ENCODE assay signal across 7 cellular contexts in genomic region chr20:49168864-49169263, GRCh38. TPM values are rescaled to one million over a fixed set of nuclear protein-coding genes. Genes with fewer than 3 reads are reported as not detected.
DNase-seq lines count a peak whose midpoint lies in the region; ATAC-seq, FAIRE-seq and TF ChIP-seq lines count a peak whose summit lies in the region.
"Not testable (repeated sequence)": the region's sequence is repeated elsewhere in the genome, so short reads cannot be mapped to it uniquely, and the experiment has no call there.

No MANE protein-coding gene starts in this region.

- not testable (repeated sequence) for H3K9ac ChIP-seq in BLaER1 treated with 17β-estradiol and CSF1 and Interleukin-3, amounts not matched to agents 10 nM and 100 nM; HepG2 (ENCODE audit: insufficient read depth, low read depth, low read length)

- H3K27ac ChIP-seq in BLaER1 treated with 17β-estradiol and CSF1 and Interleukin-3, amounts not matched to agents 10 nM and 100 nM; HepG2 (ENCODE audit: extremely low read length, insufficient read depth, low read length): not testable (repeated sequence)

- peaks cover 71 to 100% (median 96%) of the 10 kb centered on the region in 11 experiments for H4K20me1 ChIP-seq in BLaER1 treated with 17β-estradiol and CSF1 and Interleukin-3, amounts not matched to agents 10 nM and 100 nM
- H4K20me1 ChIP-seq in HepG2 (ENCODE audit: insufficient read depth, low read length) = peaks cover 74% of the 10 kb centered on the region

- peak; percentile 48 for FAIRE-seq in GM18507 (lab: Jason Lieb, UNC)
- not testable (repeated sequence) for FAIRE-seq in HepG2 (lab: Jason Lieb, UNC)

- not testable (repeated sequence) for H3K27me3 Mint-ChIP-seq in T-helper 17 cell; activated CD8-positive, alpha-beta T cell treated with anti-CD3 and anti-CD28 coated beads for 36 hours; activated naive CD8-positive, alpha-beta T cell; stimulated activated naive CD8-positive, alpha-beta T cell treated with anti-CD3 and anti-CD28 coated beads, Interleukin-15, Interleukin-2, amounts not matched to agents 100 ng/mL and 50 ng/mL, for 24 hours

- in situ Hi-C loops in HepG2 (cut with HindIII; ENCODE audit: extremely low pct_ligation_motif_present, low pct_unique_long_range_greater_than_20kb) = not testable (repeated sequence)

- H3K9me3 Mint-ChIP-seq in activated CD8-positive, alpha-beta T cell treated with anti-CD3 and anti-CD28 coated beads for 36 hours; activated naive CD8-positive, alpha-beta T cell (ENCODE audit: low read depth); stimulated activated naive CD8-positive, alpha-beta T cell treated with anti-CD3 and anti-CD28 coated beads, Interleukin-15, Interleukin-2, amounts not matched to agents 100 ng/mL and 50 ng/mL, for 24 hours: not testable (repeated sequence)

- peaks cover 63 to 88% (median 72%) of the 10 kb centered on the region in 11 experiments for H3K36me3 ChIP-seq in BLaER1 treated with 17β-estradiol and CSF1 and Interleukin-3, amounts not matched to agents 10 nM and 100 nM
- peaks cover 20 to 57% of the 10 kb centered on the region in 2 experiments for H3K36me3 ChIP-seq in HepG2 (replicated peaks in 1 of 2; ENCODE audit: control insufficient read depth in 1 of 2, insufficient read depth in 2 of 2, low read length in 2 of 2)

- BruUV-seq in HepG2 (replicated peaks; lab: Mats Ljungman, UMichigan) = not testable (repeated sequence)

- not testable (repeated sequence) for TF ChIP-seq RAD21 in HepG2 (CRISPR knock-in tag; IDR thresholded peaks at IDR 0.05)

- not testable (repeated sequence) for TF ChIP-seq POLR2A in HepG2 (IDR thresholded peaks at IDR 0.05; ENCODE audit: insufficient read depth in 1 of 2, low read depth in 2 of 2, low read length in 2 of 2)

- H3K36me3 Mint-ChIP-seq in T-helper 17 cell (ENCODE audit: low read depth); activated naive CD8-positive, alpha-beta T cell: not testable (repeated sequence)
- H3K36me3 Mint-ChIP-seq in activated CD8-positive, alpha-beta T cell treated with anti-CD3 and anti-CD28 coated beads for 36 hours (ENCODE audit: low read depth) = peaks cover 36% of the 10 kb centered on the region
- peaks cover 51% of the 10 kb centered on the region for H3K36me3 Mint-ChIP-seq in stimulated activated naive CD8-positive, alpha-beta T cell treated with anti-CD3 and anti-CD28 coated beads, Interleukin-15, Interleukin-2, amounts not matched to agents 100 ng/mL and 50 ng/mL, for 24 hours (ENCODE audit: low read depth)

- peak overlapping the region; percentile 3 to 62 (median 41); a peak in 18 of 22 replicates for H3K4me2 ChIP-seq in BLaER1 treated with 17β-estradiol and CSF1 and Interleukin-3, amounts not matched to agents 10 nM and 100 nM
- not testable (repeated sequence) for H3K4me2 ChIP-seq in HepG2 (ENCODE audit: low read depth, low read length)

- not testable (repeated sequence) for H3K9me3 ChIP-seq in BLaER1 treated with 17β-estradiol and CSF1 and Interleukin-3, amounts not matched to agents 10 nM and 100 nM (replicated peaks in 1 of 11); T-helper 17 cell (ENCODE audit: control insufficient read depth, low read length, poor library complexity, severe bottlenecking); HepG2 (ENCODE audit: low read length)

- intact Hi-C loops in activated CD8-positive, alpha-beta T cell treated with anti-CD3 and anti-CD28 coated beads for 36 hours (cut with micrococcal nuclease); HepG2 (cut with micrococcal nuclease; ENCODE audit: unreplicated experiment): not testable (repeated sequence)

- not testable (repeated sequence) for DNase-seq in GM18507 (ENCODE audit: extremely low spot score, insufficient read length, low read depth); T-helper 17 cell; activated CD8-positive, alpha-beta T cell treated with anti-CD3 and anti-CD28 coated beads for 36 hours; HepG2 (ENCODE audit: low spot score)

- not testable (repeated sequence) for H2AFZ ChIP-seq in HepG2 (ENCODE audit: low read length)

- POLR2A ChIA-PET in activated CD8-positive, alpha-beta T cell treated with anti-CD3 and anti-CD28 coated beads for 36 hours (lab: Charles Lee) = interaction anchor here (0.7 to 1.0 kb wide), 2 partner anchors 9 to 20 kb away, joined by 3 read pairs; no protein-coding TSS in a partner anchor
- POLR2A ChIA-PET in HepG2 (lab: Yijun Ruan, JAX) = interaction anchor here (0.6 to 1.7 kb wide), 4 partner anchors 10 to 19 kb away, joined by 3 to 6 read pairs (median 4); partner anchors contain the start of gene STAU1

- peaks cover 97% of the 10 kb centered on the region for H3K79me2 ChIP-seq in HepG2 (ENCODE audit: insufficient read depth, low read length)

- not testable (repeated sequence) for H3K27me3 ChIP-seq in BLaER1 treated with 17β-estradiol and CSF1 and Interleukin-3, amounts not matched to agents 10 nM and 100 nM; HepG2 (ENCODE audit: control insufficient read depth in 1 of 2, insufficient read depth in 2 of 2, low read length in 2 of 2)

- 95% methylated on average over 10 of the region's 10 CpGs for whole genome bisulfite sequencing in HepG2 (ENCODE audit: low lambda C conversion rate)

- not testable (repeated sequence) for TF ChIP-seq CTCF in activated CD8-positive, alpha-beta T cell treated with anti-CD3 and anti-CD28 coated beads for 36 hours (IDR thresholded peaks at IDR 0.05); HepG2 (CRISPR knock-in tag; IDR thresholded peaks at IDR 0.05)

- ATAC-seq in T-helper 17 cell; activated CD8-positive, alpha-beta T cell treated with anti-CD3 and anti-CD28 coated beads for 36 hours; HepG2: not testable (repeated sequence)

- H3K4me1 ChIP-seq in BLaER1 treated with 17β-estradiol and CSF1 and Interleukin-3, amounts not matched to agents 10 nM and 100 nM = peaks cover 23 to 36% (median 34%) of the 10 kb centered on the region in 10 experiments
- peaks cover 57% of the 10 kb centered on the region for H3K4me1 ChIP-seq in HepG2 (ENCODE audit: insufficient read depth, low read length)

- TF ChIP-seq EP300 in HepG2 (IDR thresholded peaks at IDR 0.05; ENCODE audit: low read depth in 2 of 2, low read length in 2 of 2); HepG2 (CRISPR knock-in tag; IDR thresholded peaks at IDR 0.05; ENCODE audit: borderline replicate concordance): not testable (repeated sequence)

- H3K27ac Mint-ChIP-seq in T-helper 17 cell = peak overlapping the region; percentile 89
- peak overlapping the region; percentile 23 for H3K27ac Mint-ChIP-seq in activated CD8-positive, alpha-beta T cell treated with anti-CD3 and anti-CD28 coated beads for 36 hours
- peak overlapping the region; percentile 50 for H3K27ac Mint-ChIP-seq in activated naive CD8-positive, alpha-beta T cell
- peak overlapping the region; percentile 40 for H3K27ac Mint-ChIP-seq in stimulated activated naive CD8-positive, alpha-beta T cell treated with anti-CD3 and anti-CD28 coated beads, Interleukin-15, Interleukin-2, amounts not matched to agents 100 ng/mL and 50 ng/mL, for 24 hours

- H3K4me1 Mint-ChIP-seq in T-helper 17 cell = peaks cover 42% of the 10 kb centered on the region
- peaks cover 67% of the 10 kb centered on the region for H3K4me1 Mint-ChIP-seq in activated CD8-positive, alpha-beta T cell treated with anti-CD3 and anti-CD28 coated beads for 36 hours (ENCODE audit: low read depth)
- H3K4me1 Mint-ChIP-seq in activated naive CD8-positive, alpha-beta T cell (ENCODE audit: low read depth) = peaks cover 71% of the 10 kb centered on the region
- peaks cover 64% of the 10 kb centered on the region for H3K4me1 Mint-ChIP-seq in stimulated activated naive CD8-positive, alpha-beta T cell treated with anti-CD3 and anti-CD28 coated beads, Interleukin-15, Interleukin-2, amounts not matched to agents 100 ng/mL and 50 ng/mL, for 24 hours (ENCODE audit: low read depth)

- CTCF ChIA-PET in activated CD8-positive, alpha-beta T cell treated with anti-CD3 and anti-CD28 coated beads for 36 hours (lab: Charles Lee) = interaction anchor here (4.3 to 5.6 kb wide), 2 partner anchors 12 to 48 kb away, joined by 32 to 59 read pairs; partner anchors contain the start of gene DDX27
- CTCF ChIA-PET in HepG2 (lab: Yijun Ruan, JAX; ENCODE audit: low intra/inter-chr PET ratio, low total read pairs) = not testable (repeated sequence)

- H3K4me3 Mint-ChIP-seq in T-helper 17 cell; activated CD8-positive, alpha-beta T cell treated with anti-CD3 and anti-CD28 coated beads for 36 hours; activated naive CD8-positive, alpha-beta T cell; stimulated activated naive CD8-positive, alpha-beta T cell treated with anti-CD3 and anti-CD28 coated beads, Interleukin-15, Interleukin-2, amounts not matched to agents 100 ng/mL and 50 ng/mL, for 24 hours: not testable (repeated sequence)

- not testable (repeated sequence) for H3K4me3 ChIP-seq in BLaER1 treated with 17β-estradiol and CSF1 and Interleukin-3, amounts not matched to agents 10 nM and 100 nM; HepG2 (replicated peaks in 1 of 3; ENCODE audit: insufficient read depth in 1 of 3, low read depth in 2 of 3, low read length in 3 of 3)

RNA-seq across cellular contexts. Expression of gene STAU1, which starts 19.3 kb away (rescaled TPM):
- total RNA-seq in T-helper 17 cell (10 to 100 TPM; 45.6 to 62.5 TPM), HepG2 (2016; rRNA removed; fragmentation: Illumina TruSeq; extraction: Trizol) (119 and 186 TPM in 2 replicates)
- total RNA-seq in activated CD8-positive, alpha-beta T cell treated with anti-CD3 and anti-CD28 coated beads for 36 hours = 10 to 100 TPM; 57.7 to 60.1 TPM
- total RNA-seq in HepG2 (2016; cell fraction: cytosol; rRNA removed; fragmentation: Illumina TruSeq; extraction: Trizol; ENCODE audit: low read depth) = 84.1 and 98.9 TPM in 2 replicates
- 118 and 170 TPM in 2 replicates for total RNA-seq in HepG2 (2016; cell fraction: insoluble cytoplasmic fraction; rRNA removed; fragmentation: Illumina TruSeq; extraction: Trizol)
- 217 and 243 TPM in 2 replicates for total RNA-seq in HepG2 (2016; cell fraction: membrane; rRNA removed; fragmentation: Illumina TruSeq; extraction: Trizol)
- 77.6 and 86.1 TPM in 2 replicates for total RNA-seq in HepG2 (2016; cell fraction: nucleus; rRNA removed; fragmentation: Illumina TruSeq; extraction: Trizol)
- polyA plus RNA-seq in HepG2 (2011; rRNA removed) = 121 and 133 TPM in 2 replicates
- polyA plus RNA-seq in HepG2 (2011; cell fraction: cytosol; rRNA removed) = 95.5 and 124 TPM in 2 replicates
- polyA plus RNA-seq in HepG2 (2011; cell fraction: nucleus; rRNA removed) = 55.6 and 68.1 TPM in 2 replicates
- 196 and 212 TPM in 2 replicates for polyA plus RNA-seq in HepG2 (2012)
- 100 and 110 TPM in 2 replicates for polyA plus RNA-seq in HepG2 (2016; cell fraction: cytosol; fragmentation: Illumina TruSeq; extraction: Trizol; ENCODE audit: low read depth)
- 241 and 269 TPM in 2 replicates for polyA plus RNA-seq in HepG2 (2016; cell fraction: insoluble cytoplasmic fraction; fragmentation: Illumina TruSeq; extraction: Trizol; ENCODE audit: low read depth)
- 212 and 250 TPM in 2 replicates for polyA plus RNA-seq in HepG2 (2016; cell fraction: membrane; fragmentation: Illumina TruSeq; extraction: Trizol; ENCODE audit: low read depth)
- polyA plus RNA-seq in HepG2 (2016; cell fraction: nucleus; fragmentation: Illumina TruSeq; extraction: Trizol; ENCODE audit: insufficient read depth, low read depth) = 141 and 152 TPM in 2 replicates
- 37.2 and 106 TPM in 2 replicates for polyA minus RNA-seq in HepG2 (2011; rRNA and poly(A)+ RNA removed; ENCODE audit: low replicate concordance)
- 158 and 174 TPM in 2 replicates for polyA minus RNA-seq in HepG2 (2011; cell fraction: cytosol; rRNA and poly(A)+ RNA removed)
- 61.8 and 82.7 TPM in 2 replicates for polyA minus RNA-seq in HepG2 (2011; cell fraction: nucleus; rRNA and poly(A)+ RNA removed)

RNA-seq across cellular contexts. Expression of gene DDX27, which starts 50.4 kb away (rescaled TPM):
- total RNA-seq in T-helper 17 cell (10 to 100 TPM; 84.1 to 87.5 TPM), HepG2 (2016; rRNA removed; fragmentation: Illumina TruSeq; extraction: Trizol) (72.8 and 88.3 TPM in 2 replicates)
- 10 to 100 TPM; 45.2 to 45.9 TPM for total RNA-seq in activated CD8-positive, alpha-beta T cell treated with anti-CD3 and anti-CD28 coated beads for 36 hours
- 8.9 and 9.5 TPM in 2 replicates for total RNA-seq in HepG2 (2016; cell fraction: cytosol; rRNA removed; fragmentation: Illumina TruSeq; extraction: Trizol; ENCODE audit: low read depth)
- 75.2 and 79.2 TPM in 2 replicates for total RNA-seq in HepG2 (2016; cell fraction: insoluble cytoplasmic fraction; rRNA removed; fragmentation: Illumina TruSeq; extraction: Trizol)
- 14.0 and 18.2 TPM in 2 replicates for total RNA-seq in HepG2 (2016; cell fraction: membrane; rRNA removed; fragmentation: Illumina TruSeq; extraction: Trizol)
- 44.4 and 46.5 TPM in 2 replicates for total RNA-seq in HepG2 (2016; cell fraction: nucleus; rRNA removed; fragmentation: Illumina TruSeq; extraction: Trizol)
- 42.6 and 48.0 TPM in 2 replicates for polyA plus RNA-seq in HepG2 (2011; rRNA removed)
- 38.6 and 49.4 TPM in 2 replicates for polyA plus RNA-seq in HepG2 (2011; cell fraction: cytosol; rRNA removed)
- polyA plus RNA-seq in HepG2 (2011; cell fraction: nucleus; rRNA removed) = 62.5 and 66.4 TPM in 2 replicates
- 35.3 and 37.4 TPM in 2 replicates for polyA plus RNA-seq in HepG2 (2012)
- polyA plus RNA-seq in HepG2 (2016; cell fraction: cytosol; fragmentation: Illumina TruSeq; extraction: Trizol; ENCODE audit: low read depth) = 4.7 and 5.9 TPM in 2 replicates
- polyA plus RNA-seq in HepG2 (2016; cell fraction: insoluble cytoplasmic fraction; fragmentation: Illumina TruSeq; extraction: Trizol; ENCODE audit: low read depth) = 85.6 and 97.5 TPM in 2 replicates
- 8.4 and 10.7 TPM in 2 replicates for polyA plus RNA-seq in HepG2 (2016; cell fraction: membrane; fragmentation: Illumina TruSeq; extraction: Trizol; ENCODE audit: low read depth)
- 80.8 and 84.7 TPM in 2 replicates for polyA plus RNA-seq in HepG2 (2016; cell fraction: nucleus; fragmentation: Illumina TruSeq; extraction: Trizol; ENCODE audit: insufficient read depth, low read depth)
- polyA minus RNA-seq in HepG2 (2011; rRNA and poly(A)+ RNA removed; ENCODE audit: low replicate concordance) = 76.4 and 94.7 TPM in 2 replicates
- 26.3 and 26.8 TPM in 2 replicates for polyA minus RNA-seq in HepG2 (2011; cell fraction: cytosol; rRNA and poly(A)+ RNA removed)
- polyA minus RNA-seq in HepG2 (2011; cell fraction: nucleus; rRNA and poly(A)+ RNA removed) = 33.9 and 44.4 TPM in 2 replicates

Comparison
In these comparisons a context has a peak if more than half of its experiments do, and no peak if none do; other contexts are left out.
1. H3K27ac Mint-ChIP-seq: peak in every context shown above with its lines; median percentile 89 in T-helper 17 cell; 50 in activated naive CD8-positive, alpha-beta T cell; 40 in stimulated activated naive CD8-positive, alpha-beta T cell treated with anti-CD3 and anti-CD28 coated beads, Interleukin-15, Interleukin-2, amounts not matched to agents 100 ng/mL and 50 ng/mL, for 24 hours; 23 in activated CD8-positive, alpha-beta T cell treated with anti-CD3 and anti-CD28 coated beads for 36 hours.